ENCODE assay signal across 8 cellular contexts in genomic region chr1:202616355-202616910, GRCh38.
DNase-seq lines count a peak whose midpoint lies in the region; ATAC-seq and TF ChIP-seq lines count a peak whose summit lies in the region.

No MANE protein-coding gene starts in this region.

- H3K27me3 ChIP-seq in left ventricle myocardium inferior (ENCODE audit: low read depth) (no peaks in the 10 kb centered on the region), tibial artery (no peaks in the 10 kb centered on the region), gastroesophageal sphincter (no peaks in the 10 kb centered on the region), GM23248 (replicated peaks; ENCODE audit: insufficient read depth) (no peaks in the 10 kb centered on the region)

- H3K27ac ChIP-seq in left ventricle myocardium inferior (replicated peaks), result peak overlapping the region; percentile 80
- H3K27ac ChIP-seq in tibial artery, result peak overlapping the region; percentile 62 to 78
- no peak overlapping the region for H3K27ac ChIP-seq in gastroesophageal sphincter
- H3K27ac ChIP-seq in GM23248, result no peak overlapping the region

- H3K4me3 ChIP-seq in left ventricle myocardium inferior (no peak overlapping the region), tibial artery (no peak overlapping the region), gastroesophageal sphincter (no peak overlapping the region), GM23248 (no peak overlapping the region)

- no peak for DNase-seq in left ventricle myocardium inferior
- DNase-seq in left cardiac atrium, result no peak
- DNase-seq in SKM-1 treated with dmso at 0.1 percent for 144 hours (lab: John Stamatoyannopoulos, UW; ENCODE audit: unreplicated experiment), result peak; percentile 85
- DNase-seq in tibial artery, result no peak
- no peak for DNase-seq in GM23248
- DNase-seq in ACHN, result no peak

- H3K79me2 ChIP-seq in GM23248 (ENCODE audit: insufficient read depth), result no peaks in the 10 kb centered on the region

- H3K4me1 ChIP-seq in left ventricle myocardium inferior, result peaks cover 55% of the 10 kb centered on the region
- peaks cover 0 to 55% (median 32%) of the 10 kb centered on the region in 4 donors for H3K4me1 ChIP-seq in tibial artery
- peaks cover 0 to 35% (median 16%) of the 10 kb centered on the region in 3 donors for H3K4me1 ChIP-seq in gastroesophageal sphincter
- peaks cover 29% of the 10 kb centered on the region for H3K4me1 ChIP-seq in GM23248 (ENCODE audit: insufficient read depth)

- H2AFZ ChIP-seq in GM23248, result no peak overlapping the region

- intact Hi-C loops in left ventricle myocardium inferior (cut with micrococcal nuclease) (no loop called here), left cardiac atrium (cut with DNase I) (no loop called here), tibial artery (cut with DNase I; ENCODE audit: low total_unique reads) (no loop called here)

- H3F3A ChIP-seq in GM23248 (ENCODE audit: insufficient read depth), result no peaks in the 10 kb centered on the region

- TF ChIP-seq CTCF in left ventricle myocardium inferior (IDR thresholded peaks at IDR 0.05; ENCODE audit: borderline replicate concordance) (no peak), tibial artery (IDR thresholded peaks at IDR 0.05) (no peak), gastroesophageal sphincter (IDR thresholded peaks at IDR 0.05) (no peak)

- 86 to 87% methylated on average over 12 to 13 of the region's 13 CpGs for WGBS in gastroesophageal sphincter (ENCODE audit: low coverage in 1 of 2), 2 donors
- WGBS in GM23248 (ENCODE audit: low coverage in 1 of 2, low lambda C conversion rate in 2 of 2, missing lambda C conversion rate in 2 of 2), 2 experiments, result 93 to 94% methylated on average over 13 of the region's 13 CpGs

- H4K20me1 ChIP-seq in GM23248 (ENCODE audit: insufficient read depth), result no peaks in the 10 kb centered on the region

- in situ Hi-C loops in GM23248 (cut with MboI), result no loop called here
- in situ Hi-C loops in ACHN (cut with HindIII; ENCODE audit: low pct_ligation_motif_present, low pct_unique_long_range_greater_than_20kb, low sequenced_read_pairs), result no loop called here

- H3K36me3 ChIP-seq in left ventricle myocardium inferior (no peaks in the 10 kb centered on the region), tibial artery (no peaks in the 10 kb centered on the region), gastroesophageal sphincter (no peaks in the 10 kb centered on the region), GM23248 (ENCODE audit: low read depth) (no peaks in the 10 kb centered on the region)

- TF ChIP-seq EP300 in gastroesophageal sphincter (IDR thresholded peaks at IDR 0.05), result no peak

- no peak overlapping the region for H3K9ac ChIP-seq in GM23248

- no peaks in the 10 kb centered on the region for H3K9me2 ChIP-seq in GM23248 (ENCODE audit: insufficient read depth)

- no peak overlapping the region for H3K4me2 ChIP-seq in GM23248 (ENCODE audit: unreplicated experiment)

- TF ChIP-seq POLR2A in gastroesophageal sphincter (IDR thresholded peaks at IDR 0.05), result no peak

- ATAC-seq in left cardiac atrium (no peak), HG03045 (IDR thresholded peaks at IDR 0.05; ENCODE audit: unreplicated experiment) (peak; percentile 18), gastroesophageal sphincter (no peak)

- no peaks in the 10 kb centered on the region for H3K9me3 ChIP-seq in left ventricle myocardium inferior (replicated peaks)
- no peaks in the 10 kb centered on the region for H3K9me3 ChIP-seq in tibial artery
- H3K9me3 ChIP-seq in gastroesophageal sphincter, result no peaks in the 10 kb centered on the region
- no peaks in the 10 kb centered on the region for H3K9me3 ChIP-seq in GM23248 (ENCODE audit: low read depth)

Comparison
In these comparisons a context has a peak if more than half of its experiments do, and no peak if none do; other contexts are left out.
1. H3K27ac ChIP-seq: peak in left ventricle myocardium inferior (single experiment) and tibial artery (2 of 2); none in gastroesophageal sphincter (0 of 4) and GM23248 (single experiment).